Comparison of ENCODE assay signal across 1 cellular context in genomic region chr11:73288873-73289707, GRCh38.
TF ChIP-seq lines count a peak whose summit lies in the region.

No MANE protein-coding gene starts in this region.

TF ChIP-seq in HepG2, 621 proteins besides CTCF, POLR2A, EP300 and RAD21 (continued from another document and continues in another):
- 0 out of 2 replicates have a peak, but pooled peaks have one; percentile 12 for TF ChIP-seq ZNF547 (CRISPR knock-in tag; IDR thresholded peaks at IDR 0.05)
- no peak for TF ChIP-seq ATF5 (CRISPR knock-in tag; IDR thresholded peaks at IDR 0.05; ENCODE audit: low read depth)
- TF ChIP-seq DNMT1 (CRISPR knock-in tag; IDR thresholded peaks at IDR 0.05): peak; percentile 70; the same call in 1 of the 2 replicates
- no peak for TF ChIP-seq REL (CRISPR knock-in tag; conservative IDR thresholded peaks at IDR 0.05)
- TF ChIP-seq RARA (CRISPR knock-in tag; IDR thresholded peaks at IDR 0.05): peak; percentile 77
- TF ChIP-seq HNF4A (CRISPR knock-in tag; IDR thresholded peaks at IDR 0.05): no peak
- no peak for TF ChIP-seq RFXANK (CRISPR knock-in tag; IDR thresholded peaks at IDR 0.05)
- no peak; the same call in 1 of the 2 replicates for TF ChIP-seq ARHGAP35 (CRISPR knock-in tag; IDR thresholded peaks at IDR 0.05; ENCODE audit: borderline replicate concordance)
- TF ChIP-seq SP140L (CRISPR knock-in tag; IDR thresholded peaks at IDR 0.05; ENCODE audit: borderline replicate concordance): no peak
- no peak for TF ChIP-seq ZBTB34 (CRISPR knock-in tag; IDR thresholded peaks at IDR 0.05)
- no peak for TF ChIP-seq HDAC6 (IDR thresholded peaks at IDR 0.05; ENCODE audit: low read depth, low read length)
- TF ChIP-seq ZNF33B (CRISPR knock-in tag; IDR thresholded peaks at IDR 0.05): no peak
- TF ChIP-seq ATF1 (CRISPR knock-in tag; IDR thresholded peaks at IDR 0.05): no peak
- no peak for TF ChIP-seq CBX1 (IDR thresholded peaks at IDR 0.05; ENCODE audit: low read depth)
- no peak for TF ChIP-seq TCF7 (IDR thresholded peaks at IDR 0.05; ENCODE audit: low read depth)
- peak; percentile 25 for TF ChIP-seq SKI (IDR thresholded peaks at IDR 0.05; ENCODE audit: partially characterized antibody)
- TF ChIP-seq ZFYVE20 (CRISPR knock-in tag; IDR thresholded peaks at IDR 0.05; ENCODE audit: borderline replicate concordance, low read depth): no peak
- no peak for TF ChIP-seq CREBL2 (CRISPR knock-in tag; IDR thresholded peaks at IDR 0.05; ENCODE audit: borderline replicate concordance)
- no peak for TF ChIP-seq ZFP62 (CRISPR knock-in tag; IDR thresholded peaks at IDR 0.05)
- TF ChIP-seq ZNF7 (CRISPR knock-in tag; IDR thresholded peaks at IDR 0.05): no peak
- TF ChIP-seq THRA (CRISPR knock-in tag; IDR thresholded peaks at IDR 0.05; ENCODE audit: borderline replicate concordance): no peak
- no peak for TF ChIP-seq MLX (CRISPR knock-in tag; IDR thresholded peaks at IDR 0.05)
- 0 out of 2 replicates have a peak, but pooled peaks have one; percentile 55 for TF ChIP-seq POGK (CRISPR knock-in tag; conservative IDR thresholded peaks at IDR 0.05)
- no peak for TF ChIP-seq ZBTB44 (CRISPR knock-in tag; IDR thresholded peaks at IDR 0.05)
- no peak for TF ChIP-seq NCOA5 (CRISPR knock-in tag; IDR thresholded peaks at IDR 0.05)
- peak; percentile 47; the same call in 1 of the 2 replicates for TF ChIP-seq MYC (CRISPR knock-in tag; IDR thresholded peaks at IDR 0.05; ENCODE audit: borderline replicate concordance)
- TF ChIP-seq HNF4G (IDR thresholded peaks at IDR 0.05; ENCODE audit: borderline replicate concordance, low read depth, low read length): no peak
- TF ChIP-seq HNF4G (CRISPR knock-in tag; IDR thresholded peaks at IDR 0.05; ENCODE audit: borderline replicate concordance, low read depth): no peak
- no peak for TF ChIP-seq SP2 (CRISPR knock-in tag; IDR thresholded peaks at IDR 0.05)
- no peak for TF ChIP-seq ZSCAN30 (CRISPR knock-in tag; IDR thresholded peaks at IDR 0.05)
- TF ChIP-seq ARID4A (CRISPR knock-in tag; IDR thresholded peaks at IDR 0.05; ENCODE audit: borderline replicate concordance): peak; percentile 46; the same call in 1 of the 2 replicates
- TF ChIP-seq KMT2B (CRISPR knock-in tag; IDR thresholded peaks at IDR 0.05): no peak
- peak; percentile 56; the same call in 1 of the 2 replicates for TF ChIP-seq ZNF788 (CRISPR knock-in tag; IDR thresholded peaks at IDR 0.05; ENCODE audit: borderline replicate concordance)
- TF ChIP-seq MAFF (IDR thresholded peaks at IDR 0.05; ENCODE audit: low read depth, low read length): no peak
- no peak for TF ChIP-seq ZNF782 (CRISPR knock-in tag; IDR thresholded peaks at IDR 0.05; ENCODE audit: borderline replicate concordance)
- TF ChIP-seq CCDC6 (CRISPR knock-in tag; IDR thresholded peaks at IDR 0.05): no peak
- peak; percentile 90 for TF ChIP-seq HIC2 (CRISPR knock-in tag; IDR thresholded peaks at IDR 0.05; ENCODE audit: low read depth)
- no peak for TF ChIP-seq JARID2 (CRISPR knock-in tag; IDR thresholded peaks at IDR 0.05; ENCODE audit: insufficient replicate concordance)
- TF ChIP-seq ATF7 (IDR thresholded peaks at IDR 0.05): no peak
- TF ChIP-seq ATF7 (CRISPR knock-in tag; IDR thresholded peaks at IDR 0.05): no peak
- TF ChIP-seq ZNF333 (CRISPR knock-in tag; IDR thresholded peaks at IDR 0.05; ENCODE audit: borderline replicate concordance): no peak
- TF ChIP-seq ZNF780A (CRISPR knock-in tag; IDR thresholded peaks at IDR 0.05): no peak
- no peak for TF ChIP-seq DNMT3B (CRISPR knock-in tag; conservative IDR thresholded peaks at IDR 0.05)
- TF ChIP-seq AHR (CRISPR knock-in tag; IDR thresholded peaks at IDR 0.05): no peak
- no peak for TF ChIP-seq MEIS1 (CRISPR knock-in tag; IDR thresholded peaks at IDR 0.05; ENCODE audit: borderline replicate concordance)
- TF ChIP-seq TCF12 (IDR thresholded peaks at IDR 0.05): no peak
- no peak for TF ChIP-seq TCF12 (CRISPR knock-in tag; IDR thresholded peaks at IDR 0.05)
- TF ChIP-seq TRIM22 (IDR thresholded peaks at IDR 0.05): no peak
- TF ChIP-seq ZBTB4 (CRISPR knock-in tag; IDR thresholded peaks at IDR 0.05; ENCODE audit: borderline replicate concordance): no peak
- no peak for TF ChIP-seq HOXA9 (CRISPR knock-in tag; IDR thresholded peaks at IDR 0.05; ENCODE audit: borderline replicate concordance)
